Comparison of ENCODE assay signal across 8 cellular contexts in genomic region chr14:56659964-56660551, GRCh38.
A peak's percentile ranks its signal among the peaks of the same experiment; 100 is the strongest.
DNase-seq lines count a peak whose midpoint lies in the region; ATAC-seq and TF ChIP-seq lines count a peak whose summit lies in the region.

No MANE protein-coding gene starts in this region.

- H3K4me1 ChIP-seq in heart left ventricle = peaks cover 0 to 5% (median 0%) of the 10 kb centered on the region in 12 donors

- H3K4me3 ChIP-seq in heart left ventricle = no peak overlapping the region

- DNase-seq in A172 (ENCODE audit: low spot score) (peak; percentile 11), NCI-H1105 treated with DMSO at 0.1 percent for 48 hours (lab: John Stamatoyannopoulos, UW) (peak; percentile 78), heart left ventricle (no peak), superior temporal gyrus (ENCODE audit: extremely low spot score) (peak; percentile 73)
- DNase-seq in activated naive CD4-positive, alpha-beta T cell (lab: John Stamatoyannopoulos, UW) = no peak
- DNase-seq in stimulated activated CD4-positive, alpha-beta T cell treated with anti-CD3 and anti-CD28 coated beads, Interleukin-12 subunit alpha, Interleukin-12 subunit beta, amount 100 ng/mL, for 4 hours = no peak

- H3K36me3 ChIP-seq in heart left ventricle = no peaks in the 10 kb centered on the region

- peaks cover 0 to 4% (median 0%) of the 10 kb centered on the region in 9 donors for H3K27me3 ChIP-seq in heart left ventricle

- H3K27ac ChIP-seq in heart left ventricle = no peak overlapping the region

- ATAC-seq in SK-N-SH treated with all-trans-retinoic acid at 6 μM for 48 hours (peak; percentile 87), heart left ventricle (peak in 1 of 4 donors; percentile 42)

- TF ChIP-seq CTCF in GM12873 (IDR thresholded peaks at IDR 0.05; ENCODE audit: insufficient read depth, low read depth, low read length, missing control alignments) = peak; percentile 65
- TF ChIP-seq CTCF in heart left ventricle (IDR thresholded peaks at IDR 0.05) = peak in 10 of 12 donors; percentile 17 to 52 (median 40)

- H3K9me3 ChIP-seq in heart left ventricle = no peaks in the 10 kb centered on the region

- no peak for TF ChIP-seq POLR2A in heart left ventricle (IDR thresholded peaks at IDR 0.05)

- WGBS in heart left ventricle, 4 donors = 31 to 37% (median 35%) methylated on average over 7 of the region's 7 CpGs

- intact Hi-C loops in heart left ventricle (cut with DNase I) = loop anchor here in 1 of 10 donors (10.0 kb wide), 1 partner anchor 655 kb away; no protein-coding TSS in a partner anchor

TF ChIP-seq in SK-N-SH treated with all-trans-retinoic acid at 6 μM for 48 hours, 23 proteins besides CTCF, POLR2A, EP300 and RAD21:
- TF ChIP-seq ZFP30 (CRISPR knock-in tag; IDR thresholded peaks at IDR 0.05) (no peak), POU6F1 (CRISPR knock-in tag; IDR thresholded peaks at IDR 0.05; ENCODE audit: borderline replicate concordance, low read depth) (no peak), TOX (CRISPR knock-in tag; IDR thresholded peaks at IDR 0.05; ENCODE audit: borderline replicate concordance) (no peak), ZNF8 (CRISPR knock-in tag; IDR thresholded peaks at IDR 0.05) (no peak), ZNF565 (CRISPR knock-in tag; conservative IDR thresholded peaks at IDR 0.05; ENCODE audit: low read depth) (no peak)

Comparison
In these comparisons a context has a peak if more than half of its experiments do, and no peak if none do; other contexts are left out.
1. DNase-seq: peak in A172 (single experiment), NCI-H1105 treated with DMSO at 0.1 percent for 48 hours (single experiment) and superior temporal gyrus (single experiment); none in heart left ventricle (0 of 5), activated naive CD4-positive, alpha-beta T cell (0 of 4) and stimulated activated CD4-positive, alpha-beta T cell treated with anti-CD3 and anti-CD28 coated beads, Interleukin-12 subunit alpha, Interleukin-12 subunit beta, amount 100 ng/mL, for 4 hours (single experiment).